Comparison of ENCODE assay signal across 8 cellular contexts in genomic region chr9:135468866-135469521, GRCh38. TPM values are rescaled to one million over a fixed set of nuclear protein-coding genes. Genes with fewer than 3 reads are reported as not detected.
DNase-seq lines count a peak whose midpoint lies in the region; ATAC-seq and TF ChIP-seq lines count a peak whose summit lies in the region.

No MANE protein-coding gene starts in this region.

- POLR2A ChIA-PET in activated naive CD8-positive, alpha-beta T cell treated with anti-CD3 and anti-CD28 coated beads, Interleukin-2, amount 10 ng/mL, durations not matched to agents 7 days and 5 days (lab: Charles Lee): no interaction called here
- POLR2A ChIA-PET in activated CD8-positive, alpha-beta T cell treated with anti-CD3 and anti-CD28 coated beads for 36 hours (lab: Charles Lee): interaction anchor here (1.1 kb wide), 1 partner anchor 10 kb away, joined by 3 read pairs; no protein-coding TSS in a partner anchor

- CTCF ChIA-PET in activated CD8-positive, alpha-beta T cell treated with anti-CD3 and anti-CD28 coated beads for 36 hours (lab: Charles Lee): no interaction called here

- ATAC-seq in activated naive CD8-positive, alpha-beta T cell treated with anti-CD3 and anti-CD28 coated beads, Interleukin-2, amount 10 ng/mL, durations not matched to agents 7 days and 5 days (ENCODE audit: low read depth): no peak
- ATAC-seq in activated CD8-positive, alpha-beta T cell treated with anti-CD3 and anti-CD28 coated beads for 36 hours: peak; percentile 83
- peak; percentile 80 for ATAC-seq in foreskin keratinocyte
- no peak for ATAC-seq in GM19395 (IDR thresholded peaks at IDR 0.05; ENCODE audit: unreplicated experiment)

- no peaks in the 10 kb centered on the region for H3K36me3 Mint-ChIP-seq in activated naive CD8-positive, alpha-beta T cell treated with anti-CD3 and anti-CD28 coated beads, Interleukin-2, amount 10 ng/mL, durations not matched to agents 7 days and 5 days
- no peaks in the 10 kb centered on the region for H3K36me3 Mint-ChIP-seq in activated naive CD8-positive, alpha-beta T cell treated with anti-CD3 and anti-CD28 coated beads for 36 hours
- no peaks in the 10 kb centered on the region for H3K36me3 Mint-ChIP-seq in activated CD8-positive, alpha-beta T cell treated with anti-CD3 and anti-CD28 coated beads for 36 hours (ENCODE audit: low read depth)
- no peaks in the 10 kb centered on the region for H3K36me3 Mint-ChIP-seq in stimulated activated naive CD8-positive, alpha-beta T cell treated with anti-CD3 and anti-CD28 coated beads, Interleukin-15, Interleukin-2, amounts not matched to agents 100 ng/mL and 50 ng/mL, for 24 hours (ENCODE audit: low read depth)
- H3K36me3 Mint-ChIP-seq in chondrocyte (ENCODE audit: low read depth): no peaks in the 10 kb centered on the region

- no peak for DNase-seq in activated naive CD8-positive, alpha-beta T cell treated with anti-CD3 and anti-CD28 coated beads, Interleukin-2, amount 10 ng/mL, durations not matched to agents 7 days and 5 days
- DNase-seq in activated naive CD8-positive, alpha-beta T cell treated with anti-CD3 and anti-CD28 coated beads for 36 hours: no peak
- DNase-seq in activated CD8-positive, alpha-beta T cell treated with anti-CD3 and anti-CD28 coated beads for 36 hours: peak; percentile 66
- DNase-seq in foreskin keratinocyte (peak in 1 of 2 donors; percentile 48), chondrocyte (ENCODE audit: low spot score) (no peak), COLO829 (ENCODE audit: low spot score) (no peak)

- TF ChIP-seq CTCF in activated CD8-positive, alpha-beta T cell treated with anti-CD3 and anti-CD28 coated beads for 36 hours (IDR thresholded peaks at IDR 0.05): no peak
- no peak for TF ChIP-seq CTCF in foreskin keratinocyte (conservative IDR thresholded peaks at IDR 0.05)
- TF ChIP-seq CTCF in chondrocyte (IDR thresholded peaks at IDR 0.05): no peak

- H3K4me1 Mint-ChIP-seq in activated naive CD8-positive, alpha-beta T cell treated with anti-CD3 and anti-CD28 coated beads, Interleukin-2, amount 10 ng/mL, durations not matched to agents 7 days and 5 days: peaks cover 2% of the 10 kb centered on the region
- peaks cover 6% of the 10 kb centered on the region for H3K4me1 Mint-ChIP-seq in activated naive CD8-positive, alpha-beta T cell treated with anti-CD3 and anti-CD28 coated beads for 36 hours
- peaks cover 6% of the 10 kb centered on the region for H3K4me1 Mint-ChIP-seq in activated CD8-positive, alpha-beta T cell treated with anti-CD3 and anti-CD28 coated beads for 36 hours (ENCODE audit: low read depth)
- peaks cover 9% of the 10 kb centered on the region for H3K4me1 Mint-ChIP-seq in stimulated activated naive CD8-positive, alpha-beta T cell treated with anti-CD3 and anti-CD28 coated beads, Interleukin-15, Interleukin-2, amounts not matched to agents 100 ng/mL and 50 ng/mL, for 24 hours (ENCODE audit: low read depth)
- peaks cover 6% of the 10 kb centered on the region for H3K4me1 Mint-ChIP-seq in chondrocyte (ENCODE audit: low read depth)

- H3K4me3 Mint-ChIP-seq in activated naive CD8-positive, alpha-beta T cell treated with anti-CD3 and anti-CD28 coated beads, Interleukin-2, amount 10 ng/mL, durations not matched to agents 7 days and 5 days: peak overlapping the region; percentile 46
- no peak overlapping the region for H3K4me3 Mint-ChIP-seq in activated naive CD8-positive, alpha-beta T cell treated with anti-CD3 and anti-CD28 coated beads for 36 hours
- H3K4me3 Mint-ChIP-seq in activated CD8-positive, alpha-beta T cell treated with anti-CD3 and anti-CD28 coated beads for 36 hours: no peak overlapping the region
- H3K4me3 Mint-ChIP-seq in stimulated activated naive CD8-positive, alpha-beta T cell treated with anti-CD3 and anti-CD28 coated beads, Interleukin-15, Interleukin-2, amounts not matched to agents 100 ng/mL and 50 ng/mL, for 24 hours: peak overlapping the region; percentile 30
- H3K4me3 Mint-ChIP-seq in chondrocyte (ENCODE audit: unreplicated experiment): no peak overlapping the region

- H3K27me3 ChIP-seq in foreskin keratinocyte: no peaks in the 10 kb centered on the region

- H3K27ac ChIP-seq in foreskin keratinocyte: peak overlapping the region; percentile 44

- H3K4me1 ChIP-seq in foreskin keratinocyte: peaks cover 13% of the 10 kb centered on the region

- H3K9me3 Mint-ChIP-seq in activated naive CD8-positive, alpha-beta T cell treated with anti-CD3 and anti-CD28 coated beads, Interleukin-2, amount 10 ng/mL, durations not matched to agents 7 days and 5 days: no peaks in the 10 kb centered on the region
- no peaks in the 10 kb centered on the region for H3K9me3 Mint-ChIP-seq in activated naive CD8-positive, alpha-beta T cell treated with anti-CD3 and anti-CD28 coated beads for 36 hours
- no peaks in the 10 kb centered on the region for H3K9me3 Mint-ChIP-seq in activated CD8-positive, alpha-beta T cell treated with anti-CD3 and anti-CD28 coated beads for 36 hours
- H3K9me3 Mint-ChIP-seq in stimulated activated naive CD8-positive, alpha-beta T cell treated with anti-CD3 and anti-CD28 coated beads, Interleukin-15, Interleukin-2, amounts not matched to agents 100 ng/mL and 50 ng/mL, for 24 hours: no peaks in the 10 kb centered on the region
- no peaks in the 10 kb centered on the region for H3K9me3 Mint-ChIP-seq in chondrocyte (ENCODE audit: low read depth)

- intact Hi-C loops in activated CD8-positive, alpha-beta T cell treated with anti-CD3 and anti-CD28 coated beads for 36 hours (cut with micrococcal nuclease): no loop called here

- H3K27me3 Mint-ChIP-seq in activated naive CD8-positive, alpha-beta T cell treated with anti-CD3 and anti-CD28 coated beads, Interleukin-2, amount 10 ng/mL, durations not matched to agents 7 days and 5 days: peaks cover 19% of the 10 kb centered on the region
- H3K27me3 Mint-ChIP-seq in activated naive CD8-positive, alpha-beta T cell treated with anti-CD3 and anti-CD28 coated beads for 36 hours: peaks cover 51% of the 10 kb centered on the region
- H3K27me3 Mint-ChIP-seq in activated CD8-positive, alpha-beta T cell treated with anti-CD3 and anti-CD28 coated beads for 36 hours: peaks cover 29% of the 10 kb centered on the region
- peaks cover 40% of the 10 kb centered on the region for H3K27me3 Mint-ChIP-seq in stimulated activated naive CD8-positive, alpha-beta T cell treated with anti-CD3 and anti-CD28 coated beads, Interleukin-15, Interleukin-2, amounts not matched to agents 100 ng/mL and 50 ng/mL, for 24 hours
- peaks cover 2% of the 10 kb centered on the region for H3K27me3 Mint-ChIP-seq in chondrocyte (ENCODE audit: low read depth)

- H3K27ac Mint-ChIP-seq in activated naive CD8-positive, alpha-beta T cell treated with anti-CD3 and anti-CD28 coated beads, Interleukin-2, amount 10 ng/mL, durations not matched to agents 7 days and 5 days: no peak overlapping the region
- no peak overlapping the region for H3K27ac Mint-ChIP-seq in activated naive CD8-positive, alpha-beta T cell treated with anti-CD3 and anti-CD28 coated beads for 36 hours
- H3K27ac Mint-ChIP-seq in activated CD8-positive, alpha-beta T cell treated with anti-CD3 and anti-CD28 coated beads for 36 hours: no peak overlapping the region
- H3K27ac Mint-ChIP-seq in stimulated activated naive CD8-positive, alpha-beta T cell treated with anti-CD3 and anti-CD28 coated beads, Interleukin-15, Interleukin-2, amounts not matched to agents 100 ng/mL and 50 ng/mL, for 24 hours: no peak overlapping the region
- H3K27ac Mint-ChIP-seq in chondrocyte (ENCODE audit: unreplicated experiment): no peak overlapping the region

RNA-seq across cellular contexts. Expression of gene PPP1R26, which starts 10.6 kb away (rescaled TPM):
- under 1 TPM; 0.17 to 0.28 TPM for total RNA-seq in activated naive CD8-positive, alpha-beta T cell treated with anti-CD3 and anti-CD28 coated beads, Interleukin-2, amount 10 ng/mL, durations not matched to agents 7 days and 5 days
- total RNA-seq in activated naive CD8-positive, alpha-beta T cell treated with anti-CD3 and anti-CD28 coated beads for 36 hours: under 1 TPM; 0.20 to 0.27 TPM
- under 1 TPM; 0.54 to 0.58 TPM for total RNA-seq in activated CD8-positive, alpha-beta T cell treated with anti-CD3 and anti-CD28 coated beads for 36 hours
- 14.3 and 15.1 TPM in 2 replicates for total RNA-seq in foreskin keratinocyte
- 7.2 and 7.6 TPM in 2 replicates for polyA plus RNA-seq in foreskin keratinocyte
- 9.1 to 19.6 TPM (median 19.5 TPM) in 3 replicates for total RNA-seq in chondrocyte

RNA-seq across cellular contexts. Expression of gene MRPS2, which starts 31.5 kb away (rescaled TPM):
- total RNA-seq in activated naive CD8-positive, alpha-beta T cell treated with anti-CD3 and anti-CD28 coated beads, Interleukin-2, amount 10 ng/mL, durations not matched to agents 7 days and 5 days: 10 to 100 TPM; 29.3 to 30.1 TPM
- total RNA-seq in activated naive CD8-positive, alpha-beta T cell treated with anti-CD3 and anti-CD28 coated beads for 36 hours: 10 to 100 TPM; 74.0 to 78.8 TPM
- 10 to 100 TPM; 56.4 to 57.4 TPM for total RNA-seq in activated CD8-positive, alpha-beta T cell treated with anti-CD3 and anti-CD28 coated beads for 36 hours
- total RNA-seq in foreskin keratinocyte (65.8 and 70.9 TPM in 2 replicates), chondrocyte (22.7 to 24.6 TPM (median 24.4 TPM) in 3 replicates)
- 106 TPM in 2 replicates for polyA plus RNA-seq in foreskin keratinocyte

RNA-seq across cellular contexts. Expression of gene LCN1, which starts 52.2 kb away (rescaled TPM):
- total RNA-seq in activated naive CD8-positive, alpha-beta T cell treated with anti-CD3 and anti-CD28 coated beads, Interleukin-2, amount 10 ng/mL, durations not matched to agents 7 days and 5 days: not detected
- not detected for total RNA-seq in activated naive CD8-positive, alpha-beta T cell treated with anti-CD3 and anti-CD28 coated beads for 36 hours
- total RNA-seq in activated CD8-positive, alpha-beta T cell treated with anti-CD3 and anti-CD28 coated beads for 36 hours: not detected
- total RNA-seq in foreskin keratinocyte (not detected in 2 replicates), chondrocyte (0.60 TPM in 1 of 3 replicates, not detected in the others)
- not detected in 2 replicates for polyA plus RNA-seq in foreskin keratinocyte

Comparison
In these comparisons a context has a peak if more than half of its experiments do, and no peak if none do; other contexts are left out.
1. H3K4me3 Mint-ChIP-seq: peak in activated naive CD8-positive, alpha-beta T cell treated with anti-CD3 and anti-CD28 coated beads, Interleukin-2, amount 10 ng/mL, durations not matched to agents 7 days and 5 days (single experiment) and stimulated activated naive CD8-positive, alpha-beta T cell treated with anti-CD3 and anti-CD28 coated beads, Interleukin-15, Interleukin-2, amounts not matched to agents 100 ng/mL and 50 ng/mL, for 24 hours (single experiment); none in activated naive CD8-positive, alpha-beta T cell treated with anti-CD3 and anti-CD28 coated beads for 36 hours (single experiment), activated CD8-positive, alpha-beta T cell treated with anti-CD3 and anti-CD28 coated beads for 36 hours (single experiment) and chondrocyte (single experiment).
2. ATAC-seq: peak in activated CD8-positive, alpha-beta T cell treated with anti-CD3 and anti-CD28 coated beads for 36 hours (single experiment) and foreskin keratinocyte (single experiment); none in activated naive CD8-positive, alpha-beta T cell treated with anti-CD3 and anti-CD28 coated beads, Interleukin-2, amount 10 ng/mL, durations not matched to agents 7 days and 5 days (single experiment) and GM19395 (single experiment).